Comparison of ENCODE assay signal across 1 cellular context in the genomic region with DNA sequence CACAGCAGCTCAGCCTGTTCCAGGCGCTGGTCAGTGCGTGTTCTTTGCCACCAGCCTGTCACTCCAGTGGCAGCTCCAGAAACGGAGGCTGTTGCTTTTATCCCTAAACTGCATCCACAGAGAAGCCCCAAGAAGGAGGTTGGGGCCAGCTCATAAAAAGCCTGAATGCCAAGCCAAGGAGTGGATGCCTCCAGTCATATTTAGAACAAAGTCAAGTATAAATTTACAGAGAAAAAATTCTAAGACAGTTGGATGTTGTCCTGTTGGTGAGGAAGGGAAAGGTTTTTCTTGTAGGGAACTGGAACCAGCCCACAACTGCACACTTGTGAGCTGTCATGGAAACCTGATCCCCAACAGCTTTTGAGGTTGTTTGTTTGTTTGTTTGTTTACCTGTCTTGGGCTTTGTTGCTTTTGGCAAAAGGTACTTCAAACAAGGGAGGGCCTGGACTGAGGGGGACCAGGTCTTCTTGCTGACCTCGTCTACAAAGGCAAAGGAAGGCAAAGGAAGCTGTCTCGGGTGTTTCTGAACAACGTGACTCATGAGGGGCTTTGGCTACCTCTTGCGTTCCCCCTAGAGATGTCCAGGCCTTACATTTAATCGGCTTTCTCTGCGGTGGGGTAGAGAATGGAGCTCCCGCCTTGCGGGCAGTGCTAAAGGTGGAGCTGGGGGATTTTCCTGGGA.
TF ChIP-seq lines count a peak whose summit lies in the region.

No MANE protein-coding gene starts in this region.

TF ChIP-seq in K562, 482 proteins besides CTCF, POLR2A, EP300 and RAD21:
- TF ChIP-seq CSDE1 (IDR thresholded peaks at IDR 0.05) (no peak), MXI1 (IDR thresholded peaks at IDR 0.05; ENCODE audit: low read depth, low read length) (no peak), RBM34 (IDR thresholded peaks at IDR 0.05; ENCODE audit: borderline replicate concordance, insufficient read depth, low read length) (no peak), NEUROD1 (IDR thresholded peaks at IDR 0.05; ENCODE audit: borderline replicate concordance, low read depth, low read length, partially characterized antibody) (no peak)
- TF ChIP-seq, protein P1, sequence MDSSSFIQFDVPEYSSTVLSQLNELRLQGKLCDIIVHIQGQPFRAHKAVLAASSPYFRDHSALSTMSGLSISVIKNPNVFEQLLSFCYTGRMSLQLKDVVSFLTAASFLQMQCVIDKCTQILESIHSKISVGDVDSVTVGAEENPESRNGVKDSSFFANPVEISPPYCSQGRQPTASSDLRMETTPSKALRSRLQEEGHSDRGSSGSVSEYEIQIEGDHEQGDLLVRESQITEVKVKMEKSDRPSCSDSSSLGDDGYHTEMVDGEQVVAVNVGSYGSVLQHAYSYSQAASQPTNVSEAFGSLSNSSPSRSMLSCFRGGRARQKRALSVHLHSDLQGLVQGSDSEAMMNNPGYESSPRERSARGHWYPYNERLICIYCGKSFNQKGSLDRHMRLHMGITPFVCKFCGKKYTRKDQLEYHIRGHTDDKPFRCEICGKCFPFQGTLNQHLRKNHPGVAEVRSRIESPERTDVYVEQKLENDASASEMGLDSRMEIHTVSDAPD (CRISPR knock-in tag; IDR thresholded peaks at IDR 0.05): no peak
